Comparison of ENCODE assay signal across 8 cellular contexts in genomic region chr4:114598191-114599121, GRCh38. TPM values are rescaled to one million over a fixed set of nuclear protein-coding genes. Genes with fewer than 3 reads are reported as not detected.
DNase-seq lines count a peak whose midpoint lies in the region; ATAC-seq, FAIRE-seq and TF ChIP-seq lines count a peak whose summit lies in the region.

Gene UGT8, plus strand, starts transcription at chr4:114598807. Its CDS starts 24,074 bp downstream, at chr4:114622881.

- CTCF ChIA-PET in A549 (lab: Yijun Ruan, JAX): no interaction called here

- no peak for TF ChIP-seq RAD21 in A549 (conservative IDR thresholded peaks at IDR 0.05 in 1 of 2, IDR thresholded peaks at IDR 0.05 in 1 of 2)

- DNase-seq in A549 (ENCODE audit: low read depth in 1 of 2, low spot score in 1 of 2) (peak in 1 of 2 experiments; percentile 5), NCI-H460 (ENCODE audit: extremely low read depth, low read depth) (peak; percentile 26), glutamatergic neuron (peak; percentile 74), omental fat pad (ENCODE audit: low spot score) (no peak), vagina (ENCODE audit: extremely low spot score in 2 of 2) (no peak)

- no peak within 1 kb of the TSS for H3K27ac Mint-ChIP-seq in activated T-helper 17 cell treated with anti-CD3 and anti-CD28 coated beads, Interleukin-2, amount 50 U/mL, for 72 hours
- H3K27ac Mint-ChIP-seq in glutamatergic neuron (ENCODE audit: unreplicated experiment): no peak within 1 kb of the TSS

- no peaks in the 10 kb centered on the region for H3K4me1 Mint-ChIP-seq in activated T-helper 17 cell treated with anti-CD3 and anti-CD28 coated beads, Interleukin-2, amount 50 U/mL, for 72 hours
- no peaks in the 10 kb centered on the region for H3K4me1 Mint-ChIP-seq in glutamatergic neuron (ENCODE audit: low read depth, unreplicated experiment)

- POLR2A ChIA-PET in A549 (lab: Yijun Ruan, JAX): no interaction called here

- WGBS in A549 (ENCODE audit: missing lambda C conversion rate): 2% methylated on average over 10 of the region's 84 CpGs

- TF ChIP-seq POLR2A in A549 (IDR thresholded peaks at IDR 0.05; ENCODE audit: low read length): no peak
- TF ChIP-seq POLR2A in vagina (IDR thresholded peaks at IDR 0.05): no peak

- no peaks in the 10 kb centered on the region for H3K27me3 ChIP-seq in vagina

- peak within 1 kb of the TSS; percentile 43 for H3K4me3 ChIP-seq in A549
- peak within 1 kb of the TSS; percentile 47 to 50 for H3K4me3 ChIP-seq in vagina

- peak within 1 kb of the TSS; percentile 87 for H3K4me2 ChIP-seq in A549

- H3K9me3 ChIP-seq in A549 (no peaks in the 10 kb centered on the region), vagina (no peaks in the 10 kb centered on the region)

- peak within 1 kb of the TSS; percentile 70 for H3K4me3 Mint-ChIP-seq in activated T-helper 17 cell treated with anti-CD3 and anti-CD28 coated beads, Interleukin-2, amount 50 U/mL, for 72 hours
- H3K4me3 Mint-ChIP-seq in glutamatergic neuron (ENCODE audit: unreplicated experiment): peak within 1 kb of the TSS; percentile 96

- H3K9me3 Mint-ChIP-seq in activated T-helper 17 cell treated with anti-CD3 and anti-CD28 coated beads, Interleukin-2, amount 50 U/mL, for 72 hours: no peaks in the 10 kb centered on the region
- peaks cover 4% of the 10 kb centered on the region for H3K9me3 Mint-ChIP-seq in glutamatergic neuron (ENCODE audit: unreplicated experiment)

- H3K4me1 ChIP-seq in A549 (no peaks in the 10 kb centered on the region; the same call in 2 of the 3 replicates), vagina (peaks cover 18% of the 10 kb centered on the region)

- H3K27ac ChIP-seq in A549 (no peak within 1 kb of the TSS), vagina (peak within 1 kb of the TSS; percentile 2)

- no peaks in the 10 kb centered on the region for H3K36me3 Mint-ChIP-seq in activated T-helper 17 cell treated with anti-CD3 and anti-CD28 coated beads, Interleukin-2, amount 50 U/mL, for 72 hours (ENCODE audit: low read depth)
- peaks cover 15% of the 10 kb centered on the region for H3K36me3 Mint-ChIP-seq in glutamatergic neuron (ENCODE audit: unreplicated experiment)

- FAIRE-seq in A549 (lab: Jason Lieb, UNC): no peak

- H3K27me3 Mint-ChIP-seq in activated T-helper 17 cell treated with anti-CD3 and anti-CD28 coated beads, Interleukin-2, amount 50 U/mL, for 72 hours: peaks cover 26% of the 10 kb centered on the region
- peaks cover 2% of the 10 kb centered on the region for H3K27me3 Mint-ChIP-seq in glutamatergic neuron (ENCODE audit: unreplicated experiment)

- intact Hi-C loops in vagina (cut with DNase I): no loop called here

- H3K36me3 ChIP-seq in vagina: no peaks in the 10 kb centered on the region

- TF ChIP-seq CTCF in A549 (IDR thresholded peaks at IDR 0.05) (no peak), glutamatergic neuron (IDR thresholded peaks at IDR 0.05; ENCODE audit: partially characterized antibody, unreplicated experiment) (no peak), omental fat pad (IDR thresholded peaks at IDR 0.05) (no peak), vagina (IDR thresholded peaks at IDR 0.05) (no peak)

- ATAC-seq in A549 (peak; percentile 68 to 80), GM18511 (IDR thresholded peaks at IDR 0.05; ENCODE audit: unreplicated experiment) (peak; percentile 48), HG03066 (IDR thresholded peaks at IDR 0.05; ENCODE audit: low read depth, unreplicated experiment) (peak; percentile 24), omental fat pad (ENCODE audit: low FRiP score) (peak; percentile 62)
- ATAC-seq in activated T-helper 17 cell treated with anti-CD3 and anti-CD28 coated beads, Interleukin-2, amount 50 U/mL, for 72 hours (replicated peaks): peak; percentile 72

- no peak for TF ChIP-seq EP300 in A549 (IDR thresholded peaks at IDR 0.05)

TF ChIP-seq in A549, 52 proteins besides CTCF, POLR2A, EP300 and RAD21:
- no peak for TF ChIP-seq RARB (CRISPR knock-in tag; IDR thresholded peaks at IDR 0.05)
- TF ChIP-seq MAX (IDR thresholded peaks at IDR 0.05): 0 out of 2 replicates have a peak, but pooled peaks have one; percentile 46
TF ChIP-seq in A549: peak in this region for 1.

RNA-seq across cellular contexts. Expression of gene UGT8, which starts in this region (rescaled TPM):
- polyA plus RNA-seq in A549 (2011; rRNA removed) (0.06 and 0.08 TPM in 2 replicates), A549 (2017; fragmentation: RNase III; extraction: RNeasy Plus Mini Kit Qiagen cat#74134 plus additional on column Dnase treatment) (0.04 to 0.12 TPM in 2 of 3 replicates, not detected in the other)
- polyA plus RNA-seq in A549 (2012; cell fraction: cytosol; rRNA removed): 0.01 TPM in 2 replicates
- polyA plus RNA-seq in A549 (2012; cell fraction: nucleus; rRNA removed): 0.06 TPM in 1 of 2 replicates, not detected in the other
- 0.24 TPM in 1 of 2 replicates, not detected in the other for polyA minus RNA-seq in A549 (2011; rRNA and poly(A)+ RNA removed)
- 5.1 and 5.3 TPM in 2 replicates for total RNA-seq in NCI-H460 (2014; rRNA removed; shearing (Covaris generic))
- 1.7 and 5.3 TPM in 2 replicates for polyA plus RNA-seq in NCI-H460 (2014; cell fraction: nucleus; rRNA removed)
- total RNA-seq in activated T-helper 17 cell treated with anti-CD3 and anti-CD28 coated beads, Interleukin-2, amount 50 U/mL, for 72 hours: 1 to 10 TPM in 1 of 2 donors, under 1 TPM in 1; 0.82 to 1.4 TPM
- total RNA-seq in glutamatergic neuron (ENCODE audit: unreplicated experiment) (0.98 TPM), omental fat pad (under 1 TPM in 2 of 4 donors, not detected in 2; 0.12 to 0.19 TPM), vagina (0.25 TPM)

Comparison
In these comparisons a context has a peak if more than half of its experiments do, and no peak if none do; other contexts are left out.
1. Peak in ATAC-seq, H3K4me3 ChIP-seq and H3K4me2 ChIP-seq in A549; RNA of the gene not detected or under 1 TPM.
2. Peak in DNase-seq in glutamatergic neuron; RNA of the gene not detected or under 1 TPM.
3. Peak in ATAC-seq in omental fat pad; RNA of the gene not detected or under 1 TPM.
4. ATAC-seq: peak in every context shown above with its lines; median percentile 74 in A549; 72 in activated T-helper 17 cell treated with anti-CD3 and anti-CD28 coated beads, Interleukin-2, amount 50 U/mL, for 72 hours; 62 in omental fat pad; 48 in GM18511; 24 in HG03066.